14 cellular contexts compared by ENCODE assay signal in genomic region chr17:65558311-65558682, GRCh38. TPM values are rescaled to one million over a fixed set of nuclear protein-coding genes. Genes with fewer than 3 reads are reported as not detected.
DNase-seq lines count a peak whose midpoint lies in the region; ATAC-seq and TF ChIP-seq lines count a peak whose summit lies in the region.
"Had no signal": no experiment of that assay in that cellular context is flagged by ENCODE, and none has a peak within 500 bp of the region (broad histone marks: within the 10 kb centered on the region; RNA-seq: fewer than 3 reads in every experiment).

No MANE protein-coding gene starts in this region.

- DNase-seq in left ventricle myocardium inferior (no peak), heart right ventricle (no peak), astrocyte of the spinal cord (ENCODE audit: low read depth, low spot score) (no peak), lung (ENCODE audit: low spot score) (no peak), OCI-LY7 (ENCODE audit: low spot score) (no peak)
- no peak for DNase-seq in activated CD8-positive, alpha-beta memory T cell treated with anti-CD3 and anti-CD28 coated beads, Interleukin-2, amount 10 ng/mL, durations not matched to agents 7 days and 5 days
- DNase-seq: AML-193, esophagus squamous epithelium, GM23248, Peyer's patch had no signal

- no peaks in the 10 kb centered on the region for H3K36me3 ChIP-seq in left ventricle myocardium inferior
- peaks cover 0 to 7% (median 0%) of the 10 kb centered on the region in 9 donors for H3K36me3 ChIP-seq in heart right ventricle
- H3K36me3 ChIP-seq in lung (ENCODE audit: control insufficient read depth in 2 of 2, insufficient read depth in 2 of 2, low read length in 2 of 2), result no peaks in the 10 kb centered on the region
- peaks cover 0 to 5% (median 0%) of the 10 kb centered on the region in 5 donors for H3K36me3 ChIP-seq in subcutaneous abdominal adipose tissue (ENCODE audit: control insufficient read depth in 5 of 5, insufficient read depth in 5 of 5, low read length in 5 of 5)
- 0 out of 2 replicates have a peak, but pooled peaks cover 13% of the 10 kb centered on the region for H3K36me3 ChIP-seq in OCI-LY7 (ENCODE audit: insufficient read depth, low read length)
- H3K36me3 ChIP-seq: Peyer's patch had no signal

- H2AFZ ChIP-seq in OCI-LY7 (ENCODE audit: low read length), result no peak overlapping the region
- H2AFZ ChIP-seq: GM23248 had no signal

- H3K4me2 ChIP-seq in OCI-LY7 (ENCODE audit: low read length), result no peak overlapping the region

- no peaks in the 10 kb centered on the region for H3K36me3 Mint-ChIP-seq in activated CD8-positive, alpha-beta memory T cell treated with anti-CD3 and anti-CD28 coated beads, Interleukin-2, amount 10 ng/mL, durations not matched to agents 7 days and 5 days
- H3K36me3 Mint-ChIP-seq: naive thymus-derived CD8-positive, alpha-beta T cell had no signal

- peaks cover 8% of the 10 kb centered on the region for H3K4me1 ChIP-seq in left ventricle myocardium inferior
- H3K4me1 ChIP-seq in heart right ventricle, result peaks cover 4 to 30% (median 23%) of the 10 kb centered on the region in 9 donors
- H3K4me1 ChIP-seq in lung (ENCODE audit: control insufficient read depth in 2 of 2, insufficient read depth in 2 of 2, low read length in 2 of 2), result peaks cover 0 to 15% of the 10 kb centered on the region in 2 donors
- H3K4me1 ChIP-seq in subcutaneous abdominal adipose tissue (ENCODE audit: control insufficient read depth in 5 of 5, insufficient read depth in 5 of 5, low read length in 5 of 5), result peaks cover 0 to 31% (median 16%) of the 10 kb centered on the region in 5 donors
- peaks cover 21% of the 10 kb centered on the region for H3K4me1 ChIP-seq in OCI-LY7 (ENCODE audit: insufficient read depth, low read length, poor library complexity, severe bottlenecking)

- ATAC-seq in heart right ventricle, result no peak
- no peak for ATAC-seq in lung (ENCODE audit: insufficient read depth, low FRiP score)
- no peak for ATAC-seq in activated CD8-positive, alpha-beta memory T cell treated with anti-CD3 and anti-CD28 coated beads, Interleukin-2, amount 10 ng/mL, durations not matched to agents 7 days and 5 days
- ATAC-seq in GM18867 (IDR thresholded peaks at IDR 0.05; ENCODE audit: unreplicated experiment), result no peak
- ATAC-seq: naive thymus-derived CD8-positive, alpha-beta T cell had no signal

- H3K27me3 Mint-ChIP-seq in activated CD8-positive, alpha-beta memory T cell treated with anti-CD3 and anti-CD28 coated beads, Interleukin-2, amount 10 ng/mL, durations not matched to agents 7 days and 5 days, result peaks cover 15% of the 10 kb centered on the region

- CTCF ChIA-PET in activated CD8-positive, alpha-beta memory T cell treated with anti-CD3 and anti-CD28 coated beads, Interleukin-2, amount 10 ng/mL, durations not matched to agents 7 days and 5 days (lab: Charles Lee), result interaction anchor here (0.6 to 4.8 kb wide), 4 partner anchors 140 to 1155 kb away, joined by 3 to 40 read pairs (median 4); no protein-coding TSS in a partner anchor
- CTCF ChIA-PET in OCI-LY7 (lab: Charles Lee; ENCODE audit: unreplicated experiment), result interaction anchor here (0.5 kb wide), 1 partner anchor 783 kb away, joined by 5 read pairs; no protein-coding TSS in a partner anchor

- WGBS in heart right ventricle, 2 donors, result 82 to 85% methylated on average over 15 of the region's 15 CpGs
- WGBS in lung, 2 donors, result 34 to 45% methylated on average over 15 of the region's 15 CpGs

- no peaks in the 10 kb centered on the region for H3K9me3 Mint-ChIP-seq in activated CD8-positive, alpha-beta memory T cell treated with anti-CD3 and anti-CD28 coated beads, Interleukin-2, amount 10 ng/mL, durations not matched to agents 7 days and 5 days (ENCODE audit: low read depth)
- H3K9me3 Mint-ChIP-seq: activated naive CD4-positive, alpha-beta T cell treated with anti-CD3 and anti-CD28 coated beads, Interleukin-2, amount 10 ng/mL, durations not matched to agents 7 days and 5 days; naive thymus-derived CD8-positive, alpha-beta T cell had no signal

- peaks cover 5% of the 10 kb centered on the region; the same call in 1 of the 2 replicates for H4K20me1 ChIP-seq in OCI-LY7 (ENCODE audit: insufficient read depth, low read length)

- H3K9me2 ChIP-seq in OCI-LY7 (ENCODE audit: insufficient read depth, low read length), result no peaks in the 10 kb centered on the region

- intact Hi-C loops in left ventricle myocardium inferior (cut with micrococcal nuclease), result loop anchor here (5.0 kb wide), 1 partner anchor 101 kb away; no protein-coding TSS in a partner anchor
- intact Hi-C loops in heart right ventricle (cut with DNase I), result loop anchor here in 8 of 10 donors (5.0 to 10.0 kb wide), 4 partner anchors 101 to 607 kb away; no protein-coding TSS in a partner anchor
- intact Hi-C loops in OCI-LY7 (cut with micrococcal nuclease; ENCODE audit: unreplicated experiment), result loop anchor here (10.0 kb wide), 2 partner anchors 323 to 607 kb away; no protein-coding TSS in a partner anchor

- no peak for TF ChIP-seq CTCF in left ventricle myocardium inferior (IDR thresholded peaks at IDR 0.05; ENCODE audit: borderline replicate concordance)
- no peak for TF ChIP-seq CTCF in heart right ventricle (IDR thresholded peaks at IDR 0.05)
- no peak for TF ChIP-seq CTCF in astrocyte of the spinal cord (IDR thresholded peaks at IDR 0.05; ENCODE audit: low read depth, low read length)
- TF ChIP-seq CTCF in lung (IDR thresholded peaks at IDR 0.05; ENCODE audit: control extremely low read depth, extremely low read depth), result no peak
- TF ChIP-seq CTCF in OCI-LY7 (conservative IDR thresholded peaks at IDR 0.05; ENCODE audit: low read length), result no peak

- H3K27me3 ChIP-seq in left ventricle myocardium inferior (ENCODE audit: low read depth), result no peaks in the 10 kb centered on the region
- peaks cover 0 to 50% (median 0%) of the 10 kb centered on the region in 7 donors for H3K27me3 ChIP-seq in heart right ventricle
- H3K27me3 ChIP-seq in lung (ENCODE audit: control insufficient read depth, insufficient read depth), result no peaks in the 10 kb centered on the region
- H3K27me3 ChIP-seq in subcutaneous abdominal adipose tissue (ENCODE audit: control insufficient read depth in 5 of 5, insufficient read depth in 4 of 5, low read length in 5 of 5), result no peaks in the 10 kb centered on the region
- H3K27me3 ChIP-seq: Peyer's patch had no signal

- H3K4me3 ChIP-seq in left ventricle myocardium inferior (no peak overlapping the region), heart right ventricle (peak overlapping the region in 2 of 10 donors; percentile 90 to 96), astrocyte of the spinal cord (ENCODE audit: low read depth, low read length) (peak overlapping the region; percentile 71), lung (peak overlapping the region; percentile 85), subcutaneous abdominal adipose tissue (ENCODE audit: low read depth in 1 of 5, low read length in 5 of 5) (peak overlapping the region; percentile 11 to 77 (median 59)), OCI-LY7 (ENCODE audit: low read depth, low read length, poor library complexity, severe bottlenecking) (no peak overlapping the region)

- H3K4me3 Mint-ChIP-seq in activated CD8-positive, alpha-beta memory T cell treated with anti-CD3 and anti-CD28 coated beads, Interleukin-2, amount 10 ng/mL, durations not matched to agents 7 days and 5 days, result no peak overlapping the region
- H3K4me3 Mint-ChIP-seq: activated naive CD4-positive, alpha-beta T cell treated with anti-CD3 and anti-CD28 coated beads, Interleukin-2, amount 10 ng/mL, durations not matched to agents 7 days and 5 days had no signal

- peaks cover 7% of the 10 kb centered on the region; the same call in 1 of the 2 replicates for H3K79me2 ChIP-seq in OCI-LY7 (ENCODE audit: insufficient read depth, low read depth, low read length)

- H3K27ac ChIP-seq in left ventricle myocardium inferior (replicated peaks) (peak overlapping the region; percentile 94), heart right ventricle (no peak overlapping the region), lung (ENCODE audit: low read depth in 1 of 2, low read length in 1 of 2) (peak overlapping the region in 1 of 2 donors; percentile 85), subcutaneous abdominal adipose tissue (ENCODE audit: low read depth, low read length) (no peak overlapping the region), OCI-LY7 (ENCODE audit: low read depth, low read length, poor library complexity, severe bottlenecking) (no peak overlapping the region)
- H3K27ac ChIP-seq: GM23248 had no signal

- POLR2A ChIA-PET in OCI-LY7 (lab: Charles Lee), result no interaction called here

- no peak overlapping the region for H3K9ac ChIP-seq in subcutaneous abdominal adipose tissue (ENCODE audit: low read length in 5 of 5)
- H3K9ac ChIP-seq: GM23248 had no signal

- no peaks in the 10 kb centered on the region for H3K9me3 ChIP-seq in left ventricle myocardium inferior (replicated peaks)
- no peaks in the 10 kb centered on the region for H3K9me3 ChIP-seq in heart right ventricle
- no peaks in the 10 kb centered on the region for H3K9me3 ChIP-seq in lung (ENCODE audit: control insufficient read depth in 2 of 2, insufficient read depth in 1 of 2, low read length in 1 of 2)
- no peaks in the 10 kb centered on the region for H3K9me3 ChIP-seq in subcutaneous abdominal adipose tissue (ENCODE audit: control insufficient read depth in 5 of 5, low read length in 5 of 5)
- H3K9me3 ChIP-seq in OCI-LY7 (ENCODE audit: low read length), result no peaks in the 10 kb centered on the region
- H3K9me3 ChIP-seq: esophagus squamous epithelium, Peyer's patch had no signal

- H3K4me1 Mint-ChIP-seq in activated CD8-positive, alpha-beta memory T cell treated with anti-CD3 and anti-CD28 coated beads, Interleukin-2, amount 10 ng/mL, durations not matched to agents 7 days and 5 days, result peaks cover 20% of the 10 kb centered on the region

- BruUV-seq in OCI-LY7 (replicated peaks; lab: Mats Ljungman, UMichigan), result no TSS peak

- in situ Hi-C loops in astrocyte of the spinal cord (cut with HindIII; ENCODE audit: low sequenced_read_pairs), result no loop called here

- no peak overlapping the region for H3K27ac Mint-ChIP-seq in activated CD8-positive, alpha-beta memory T cell treated with anti-CD3 and anti-CD28 coated beads, Interleukin-2, amount 10 ng/mL, durations not matched to agents 7 days and 5 days
- H3K27ac Mint-ChIP-seq: activated naive CD4-positive, alpha-beta T cell treated with anti-CD3 and anti-CD28 coated beads, Interleukin-2, amount 10 ng/mL, durations not matched to agents 7 days and 5 days had no signal

RNA-seq across cellular contexts. Expression of gene AXIN2, which starts 3.2 kb away (rescaled TPM):
- total RNA-seq in left ventricle myocardium inferior (21.0 TPM), heart right ventricle (10 to 100 TPM in 8 of 10 donors, 1 to 10 TPM in 2; 5.7 to 19.2 (median 13.7) TPM), lung (100 to 1,000 TPM in 1 of 2 donors, 10 to 100 TPM in 1; 60.3 to 127 TPM), OCI-LY7 (2022) (8.2 and 8.5 TPM in 2 replicates)
- polyA plus RNA-seq in heart right ventricle (1 to 10 TPM; 7.4 to 9.4 TPM), lung (10 to 100 TPM; 13.0 to 13.2 TPM)
- under 1 TPM; 0.61 to 0.75 TPM for total RNA-seq in activated CD8-positive, alpha-beta memory T cell treated with anti-CD3 and anti-CD28 coated beads, Interleukin-2, amount 10 ng/mL, durations not matched to agents 7 days and 5 days
- 5.2 and 8.5 TPM in 2 replicates for total RNA-seq in OCI-LY7 (2014; rRNA removed; shearing (Covaris generic))

Comparison
In these comparisons a context has a peak if more than half of its experiments do, and no peak if none do; other contexts are left out.
1. H3K4me3 ChIP-seq: peak in astrocyte of the spinal cord (single experiment), lung (single experiment) and subcutaneous abdominal adipose tissue (5 of 5); none in left ventricle myocardium inferior (single experiment) and OCI-LY7 (single experiment).